In genomic region chr17:80210348-80211108, GRCh38 we compare ENCODE assay signal across 23 cellular contexts. TPM values are rescaled to one million over a fixed set of nuclear protein-coding genes. Genes with fewer than 3 reads are reported as not detected.
DNase-seq lines count a peak whose midpoint lies in the region; ATAC-seq, FAIRE-seq and TF ChIP-seq lines count a peak whose summit lies in the region.
"Had no signal": no experiment of that assay in that cellular context is flagged by ENCODE, and none has a peak within 500 bp of the region (broad histone marks: within the 10 kb centered on the region; RNA-seq: fewer than 3 reads in every experiment).

No MANE protein-coding gene starts in this region.

- H3K79me1 ChIP-seq in H1 (ENCODE audit: low read depth, low read length) (no peaks in the 10 kb centered on the region), H9 (ENCODE audit: insufficient read depth, low read depth, low read length, poor library complexity, severe bottlenecking) (no peaks in the 10 kb centered on the region)

- no peak overlapping the region for H4K5ac ChIP-seq in H1 (ENCODE audit: insufficient read length, low read depth, low read length)
- H4K5ac ChIP-seq in H9 (ENCODE audit: insufficient read length, low read depth, low read length), result no peak overlapping the region

- H4K20me1 ChIP-seq in H1 (replicated peaks in 1 of 2; ENCODE audit: control insufficient read depth in 1 of 2, insufficient read depth in 2 of 2, low read length in 2 of 2), result peaks cover 2 to 3% of the 10 kb centered on the region in 2 experiments
- H4K20me1 ChIP-seq in H9 (ENCODE audit: control insufficient read depth, insufficient read depth, insufficient read length), result no peaks in the 10 kb centered on the region

- H3K4me3 ChIP-seq in H1 (ENCODE audit: extremely low read depth in 1 of 4, insufficient read depth in 2 of 4, low read depth in 3 of 4, low read length in 4 of 4) (no peak overlapping the region), spleen (no peak overlapping the region), body of pancreas (no peak overlapping the region)
- H3K4me3 ChIP-seq: GM12878, HAP-1 had no signal

- H3K9ac ChIP-seq in H1 (replicated peaks in 1 of 4; ENCODE audit: extremely low read depth in 1 of 4, low read depth in 3 of 4, low read length in 3 of 4) (no peak overlapping the region), H9 (ENCODE audit: extremely low read depth, insufficient read length, low read length) (no peak overlapping the region)

- H3K9me3 ChIP-seq in H1 (ENCODE audit: insufficient read depth in 2 of 2, low read depth in 1 of 2, low read length in 1 of 2), result no peaks in the 10 kb centered on the region
- no peaks in the 10 kb centered on the region for H3K9me3 ChIP-seq in spleen
- H3K9me3 ChIP-seq in H9 (ENCODE audit: control insufficient read depth, low read depth, low read length), result no peaks in the 10 kb centered on the region
- no peaks in the 10 kb centered on the region for H3K9me3 ChIP-seq in body of pancreas
- H3K9me3 ChIP-seq: BE2C, HAP-1 had no signal

- H4K91ac ChIP-seq in H1 (replicated peaks; ENCODE audit: insufficient read length, low read length), result no peak overlapping the region
- no peak overlapping the region for H4K91ac ChIP-seq in H9 (ENCODE audit: insufficient read length, low read depth, low read length)

- H2BK20ac ChIP-seq in H1 (ENCODE audit: low read length) (no peak overlapping the region), H9 (ENCODE audit: low read depth, low read length, poor library complexity, severe bottlenecking) (no peak overlapping the region)

- no peak overlapping the region for H3K27ac Mint-ChIP-seq in chondrocyte (ENCODE audit: unreplicated experiment)
- H3K27ac Mint-ChIP-seq in H9, result no peak overlapping the region
- H3K27ac Mint-ChIP-seq: CD4-positive, CD25-positive, alpha-beta regulatory T cell; IgD-negative memory B cell had no signal

- H2AFZ ChIP-seq in H1 (ENCODE audit: low read length) (no peak overlapping the region), H9 (ENCODE audit: low read length) (no peak overlapping the region)

- H3K4me2 ChIP-seq in H1 (ENCODE audit: insufficient read depth in 1 of 2, low read depth in 2 of 2, low read length in 2 of 2) (no peak overlapping the region), H9 (ENCODE audit: insufficient read depth, insufficient read length, low read length) (no peak overlapping the region)

- TF ChIP-seq CTCF in chondrocyte (IDR thresholded peaks at IDR 0.05) (no peak), H1 (IDR thresholded peaks at IDR 0.05; ENCODE audit: control extremely low read depth in 1 of 3, insufficient read depth in 1 of 3, low read depth in 1 of 3, low read length in 3 of 3) (no peak), spleen (IDR thresholded peaks at IDR 0.05 in 8 of 11, conservative IDR thresholded peaks at IDR 0.05 in 3 of 11) (no peak), H9 (conservative IDR thresholded peaks at IDR 0.05) (no peak), body of pancreas (IDR thresholded peaks at IDR 0.05) (no peak)

- 95% methylated on average over 42 of the region's 47 CpGs; no CpG with 5 or more reads in 1 of the 2 experiments for WGBS in H1 (ENCODE audit: extremely low coverage in 1 of 2, insufficient coverage in 1 of 2, insufficient read length in 1 of 2, insufficient replicate concordance in 2 of 2, low coverage in 1 of 2, low lambda C conversion rate in 2 of 2, missing lambda C conversion rate in 1 of 2), 2 experiments
- 89 to 97% (median 94%) methylated on average over 45 to 47 of the region's 47 CpGs for WGBS in spleen, 5 donors
- WGBS in H9 (ENCODE audit: extremely low coverage, insufficient read length, low lambda C conversion rate), result no CpG with 5 or more reads among the region's 47 CpGs
- 92 to 100% methylated on average over 4 to 45 of the region's 47 CpGs for WGBS in body of pancreas, 2 donors

- H3K4ac ChIP-seq in H1 (replicated peaks; ENCODE audit: insufficient read length, low read depth, low read length) (no peak overlapping the region), H9 (ENCODE audit: low read depth, low read length) (no peak overlapping the region)

- no peak overlapping the region for H2BK5ac ChIP-seq in H1 (ENCODE audit: low read depth, low read length)
- H2BK5ac ChIP-seq in H9 (ENCODE audit: insufficient read length, low read length), result no peak overlapping the region

- H2BK120ac ChIP-seq in H1 (replicated peaks; ENCODE audit: low read depth, low read length) (no peak overlapping the region), H9 (ENCODE audit: low read depth, low read length, poor library complexity, severe bottlenecking) (no peak overlapping the region)

- ATAC-seq in body of pancreas, result no peak
- ATAC-seq: GM12878 had no signal

- no peak for FAIRE-seq in H1 (lab: Jason Lieb, UNC)
- FAIRE-seq: A204.1, GM12878 had no signal

- TF ChIP-seq POLR2A in H1 (IDR thresholded peaks at IDR 0.05; ENCODE audit: control extremely low read depth in 1 of 2, low read depth in 2 of 2, low read length in 2 of 2) (no peak), spleen (IDR thresholded peaks at IDR 0.05) (no peak), body of pancreas (IDR thresholded peaks at IDR 0.05) (no peak)

- H3K36me3 Mint-ChIP-seq in chondrocyte (ENCODE audit: low read depth) (peaks cover 14% of the 10 kb centered on the region), H9 (ENCODE audit: insufficient read depth in 1 of 3, low read depth in 3 of 3) (peaks cover 8 to 28% (median 19%) of the 10 kb centered on the region in 3 experiments; a peak in 6 of 7 replicates)
- H3K36me3 Mint-ChIP-seq: IgD-negative memory B cell had no signal

- CTCF ChIA-PET in H1 (lab: Charles Lee; ENCODE audit: partially characterized antibody), result interaction anchor here (0.6 to 9.0 kb wide), 6 partner anchors 17 to 387 kb away, joined by 3 to 90 read pairs (median 4); no protein-coding TSS in a partner anchor

- H3K27me3 ChIP-seq in H1 (replicated peaks in 1 of 4; ENCODE audit: control insufficient read depth in 3 of 4, extremely low read depth in 1 of 4, insufficient read depth in 3 of 4, low read length in 3 of 4) (no peaks in the 10 kb centered on the region), spleen (replicated peaks in 1 of 7) (no peaks in the 10 kb centered on the region), H9 (ENCODE audit: insufficient read depth, low read length) (no peaks in the 10 kb centered on the region), body of pancreas (no peaks in the 10 kb centered on the region)
- H3K27me3 ChIP-seq: BE2C had no signal

- H4K8ac ChIP-seq in H1 (ENCODE audit: extremely low read depth, insufficient read depth, low read length) (peak overlapping the region; percentile 51; the same call in 1 of the 2 replicates), H9 (replicated peaks; ENCODE audit: insufficient read length, low read depth, low read length) (no peak overlapping the region)

- H3K27ac ChIP-seq in H1 (ENCODE audit: low read depth, low read length), result no peak overlapping the region
- H3K27ac ChIP-seq in spleen, result no peak overlapping the region
- H3K27ac ChIP-seq in H9 (ENCODE audit: insufficient read length, low read depth, low read length), result no peak overlapping the region
- H3K27ac ChIP-seq in body of pancreas, result no peak overlapping the region
- H3K27ac ChIP-seq: HL-60 had no signal

- intact Hi-C loops in spleen (cut with DNase I; ENCODE audit: low total_unique reads) (no loop called here), body of pancreas (cut with DNase I) (no loop called here)

- H2AK5ac ChIP-seq in H1 (ENCODE audit: low read depth, low read length) (no peak overlapping the region), H9 (ENCODE audit: insufficient read length, low read length) (no peak overlapping the region)

- H3K14ac ChIP-seq in H1 (ENCODE audit: insufficient read length) (no peak overlapping the region), H9 (ENCODE audit: insufficient read depth, low read length) (no peak overlapping the region)

- H3K23ac ChIP-seq in H1 (ENCODE audit: insufficient read length) (no peak overlapping the region), H9 (ENCODE audit: insufficient read length, low read depth, low read length) (no peak overlapping the region)

- H3K36me3 ChIP-seq in H1 (ENCODE audit: control insufficient read depth in 2 of 4, insufficient read depth in 4 of 4, low read length in 3 of 4), result peaks cover 4 to 14% (median 11%) of the 10 kb centered on the region in 4 experiments; a peak in 4 of 8 replicates
- peaks cover 0 to 99% (median 69%) of the 10 kb centered on the region in 6 donors for H3K36me3 ChIP-seq in spleen
- H3K36me3 ChIP-seq in body of pancreas (replicated peaks in 1 of 2; ENCODE audit: insufficient read depth in 1 of 2, low read depth in 2 of 2), result peaks cover 0 to 7% of the 10 kb centered on the region in 2 donors

- no peak for TF ChIP-seq RAD21 in H1 (IDR thresholded peaks at IDR 0.05 in 1 of 2, conservative IDR thresholded peaks at IDR 0.05 in 1 of 2; ENCODE audit: low read depth in 2 of 2, low read length in 2 of 2)

- H3K4me3 Mint-ChIP-seq in chondrocyte (ENCODE audit: unreplicated experiment), result no peak overlapping the region
- no peak overlapping the region for H3K4me3 Mint-ChIP-seq in H9
- H3K4me3 Mint-ChIP-seq: CD4-positive, CD25-positive, alpha-beta regulatory T cell; CD8-positive, alpha-beta memory T cell; IgD-negative memory B cell had no signal

- H3K79me2 ChIP-seq in H1 (ENCODE audit: control insufficient read depth in 1 of 2, insufficient read depth in 2 of 2, low read length in 2 of 2) (no peaks in the 10 kb centered on the region), H9 (ENCODE audit: insufficient read depth, low read length) (no peaks in the 10 kb centered on the region)

- H2BK12ac ChIP-seq in H1 (ENCODE audit: low read depth, low read length), result no peak overlapping the region
- H2BK12ac ChIP-seq in H9 (ENCODE audit: insufficient read length, low read depth, low read length), result no peak overlapping the region

- POLR2A ChIA-PET in H1 (lab: Charles Lee; ENCODE audit: partially characterized antibody), result interaction anchor here (0.7 to 2.6 kb wide), 4 partner anchors 8 to 54 kb away, joined by 3 to 9 read pairs (median 4); no protein-coding TSS in a partner anchor

- DNase-seq in chondrocyte (ENCODE audit: low spot score), result peak; percentile 81
- DNase-seq in H1 (ENCODE audit: low read depth in 1 of 2, low spot score in 2 of 2), result no peak
- peak; percentile 74 for DNase-seq in spleen
- DNase-seq in H9, result no peak
- DNase-seq in body of pancreas, result no peak
- no peak for DNase-seq in NCI-H774 (lab: John Stamatoyannopoulos, UW)
- DNase-seq: ACHN; BE2C; C1 segment of cervical spinal cord; CD4-positive, CD25-positive, alpha-beta regulatory T cell; CD8-positive, alpha-beta memory T cell; COR-L47; DMS 273 treated with DMSO at 0.1 percent for 48 hours; DMS53; DND-41; EL; GOT3 had no signal

- H3K56ac ChIP-seq in H1 (replicated peaks; ENCODE audit: insufficient read length, low read depth, low read length), result no peak overlapping the region
- H3K56ac ChIP-seq in H9 (ENCODE audit: insufficient read length, low read depth, low read length), result no peak overlapping the region

- H2BK15ac ChIP-seq in H1 (ENCODE audit: low read length) (no peak overlapping the region), H9 (ENCODE audit: low read depth, low read length) (no peak overlapping the region)

- no peaks in the 10 kb centered on the region for H3K27me3 Mint-ChIP-seq in chondrocyte (ENCODE audit: low read depth)
- no peaks in the 10 kb centered on the region for H3K27me3 Mint-ChIP-seq in H9 (ENCODE audit: low read depth)
- H3K27me3 Mint-ChIP-seq: CD4-positive, CD25-positive, alpha-beta regulatory T cell; CD8-positive, alpha-beta memory T cell; IgD-negative memory B cell had no signal

- TF ChIP-seq EP300 in H1 (IDR thresholded peaks at IDR 0.05; ENCODE audit: borderline replicate concordance in 1 of 2, low read depth in 2 of 2, low read length in 2 of 2), result no peak

- H3K23me2 ChIP-seq in H1 (ENCODE audit: low read depth, low read length), result no peaks in the 10 kb centered on the region
- no peaks in the 10 kb centered on the region for H3K23me2 ChIP-seq in H9 (ENCODE audit: insufficient read length, low read depth, low read length, poor library complexity, severe bottlenecking)

- no peaks in the 10 kb centered on the region for H3K4me1 ChIP-seq in H1 (replicated peaks in 1 of 4; ENCODE audit: control insufficient read depth in 3 of 4, insufficient read depth in 4 of 4, low read length in 3 of 4)
- H3K4me1 ChIP-seq in spleen, result peaks cover 0 to 41% (median 10%) of the 10 kb centered on the region in 6 donors
- H3K4me1 ChIP-seq in H9 (ENCODE audit: insufficient read depth, low read length), result no peaks in the 10 kb centered on the region
- H3K4me1 ChIP-seq in body of pancreas, result no peaks in the 10 kb centered on the region
- H3K4me1 ChIP-seq: BE2C, HAP-1 had no signal

- H3K4me1 Mint-ChIP-seq in chondrocyte (ENCODE audit: low read depth) (no peaks in the 10 kb centered on the region), H9 (peaks cover 0 to 2% of the 10 kb centered on the region in 2 experiments; a peak in 1 of 4 replicates)
- H3K4me1 Mint-ChIP-seq: CD4-positive, CD25-positive, alpha-beta regulatory T cell; CD8-positive, alpha-beta memory T cell; IgD-negative memory B cell had no signal

- H3T11ph ChIP-seq in H9 (ENCODE audit: low read length), result no peak overlapping the region

- no peaks in the 10 kb centered on the region for H3K9me3 Mint-ChIP-seq in chondrocyte (ENCODE audit: low read depth)
- H3K9me3 Mint-ChIP-seq in H9, result no peaks in the 10 kb centered on the region
- H3K9me3 Mint-ChIP-seq: CD4-positive, CD25-positive, alpha-beta regulatory T cell; CD8-positive, alpha-beta memory T cell; IgD-negative memory B cell had no signal

- H3K18ac ChIP-seq in H1 (ENCODE audit: extremely low read depth, low read length) (no peak overlapping the region), H9 (ENCODE audit: insufficient read length, low read depth, low read length) (no peak overlapping the region)

RNA-seq across cellular contexts. Expression of gene SGSH, which starts 9.6 kb away (rescaled TPM):
- total RNA-seq in chondrocyte (42.6 to 45.4 TPM (median 44.7 TPM) in 3 replicates), spleen (100 to 1,000 TPM in 3 of 7 donors, 10 to 100 TPM in 4; 85.9 to 137 (median 95.1) TPM), H9 (2021) (19.8 and 21.6 TPM in 2 replicates), body of pancreas (10 to 100 TPM; 29.6 to 42.8 TPM)
- total RNA-seq in H1 (2021; fragmentation: NEBNext Ultra II Directional; extraction: Animal tissue kit (Norgen Biotek cat#: 25700)), result 15.6 and 19.6 TPM in 2 replicates
- polyA plus RNA-seq in H1 (2011; rRNA removed) (18.0 and 39.2 TPM in 2 replicates), spleen (10 to 100 TPM; 23.6 to 63.4 (median 51.9) TPM)
- polyA plus RNA-seq in H1 (2011; cell fraction: cytosol; rRNA removed), result 15.0 TPM
- 67.1 TPM for polyA plus RNA-seq in H1 (2011; cell fraction: nucleus; rRNA removed)
- 12.4 to 20.3 TPM (median 15.5 TPM) in 4 replicates for polyA plus RNA-seq in H1 (2012, experiment 1 of 2)
- 9.4 TPM for polyA plus RNA-seq in H1 (2012, experiment 2 of 2)
- polyA plus RNA-seq in H1 (2013, experiment 1 of 2), result 15.4 TPM
- polyA plus RNA-seq in H1 (2013, experiment 2 of 2), result 14.5 TPM
- 7.3 and 12.8 TPM in 2 replicates for polyA minus RNA-seq in H1 (2011; rRNA and poly(A)+ RNA removed)
- 10.8 TPM for polyA minus RNA-seq in H1 (2011; cell fraction: cytosol; rRNA and poly(A)+ RNA removed)
- 22.3 TPM for polyA minus RNA-seq in H1 (2011; cell fraction: nucleus; rRNA and poly(A)+ RNA removed)

RNA-seq across cellular contexts. Expression of gene SLC26A11, which starts 9.7 kb away (rescaled TPM):
- 16.2 to 19.0 TPM (median 16.2 TPM) in 3 replicates for total RNA-seq in chondrocyte
- 15.5 and 18.2 TPM in 2 replicates for total RNA-seq in H1 (2021; fragmentation: NEBNext Ultra II Directional; extraction: Animal tissue kit (Norgen Biotek cat#: 25700))
- polyA plus RNA-seq in H1 (2011; rRNA removed), result 25.9 and 36.4 TPM in 2 replicates
- polyA plus RNA-seq in H1 (2011; cell fraction: cytosol; rRNA removed), result 17.5 TPM
- 102 TPM for polyA plus RNA-seq in H1 (2011; cell fraction: nucleus; rRNA removed)
- 15.1 to 18.1 TPM (median 17.1 TPM) in 4 replicates for polyA plus RNA-seq in H1 (2012, experiment 1 of 2)
- polyA plus RNA-seq in H1 (2012, experiment 2 of 2), result 14.0 TPM
- 17.1 TPM for polyA plus RNA-seq in H1 (2013, experiment 1 of 2)
- polyA plus RNA-seq in H1 (2013, experiment 2 of 2), result 15.3 TPM
- 11.4 and 14.1 TPM in 2 replicates for polyA minus RNA-seq in H1 (2011; rRNA and poly(A)+ RNA removed)
- 6.9 TPM for polyA minus RNA-seq in H1 (2011; cell fraction: cytosol; rRNA and poly(A)+ RNA removed)
- 34.6 TPM for polyA minus RNA-seq in H1 (2011; cell fraction: nucleus; rRNA and poly(A)+ RNA removed)
- total RNA-seq in spleen, result 10 to 100 TPM; 22.8 to 39.7 (median 33.9) TPM
- 10 to 100 TPM in 1 of 3 donors, 1 to 10 TPM in 2; 6.8 to 22.4 (median 8.2) TPM for polyA plus RNA-seq in spleen
- total RNA-seq in H9 (2021), result 24.0 and 26.5 TPM in 2 replicates
- total RNA-seq in body of pancreas, result 10 to 100 TPM in 1 of 2 donors, 1 to 10 TPM in 1; 7.5 to 11.5 TPM

RNA-seq across cellular contexts. Expression of gene CARD14, which starts 40.7 kb away (rescaled TPM):
- total RNA-seq in chondrocyte (0.13 to 0.80 TPM (median 0.30 TPM) in 3 replicates), spleen (1 to 10 TPM in 6 of 7 donors, under 1 TPM in 1; 0.68 to 4.8 (median 1.3) TPM), H9 (2021) (0.24 and 0.35 TPM in 2 replicates), body of pancreas (not detected)
- not detected in 2 replicates for total RNA-seq in H1 (2021; fragmentation: NEBNext Ultra II Directional; extraction: Animal tissue kit (Norgen Biotek cat#: 25700))
- polyA plus RNA-seq in H1 (2011; rRNA removed) (0.08 and 0.16 TPM in 2 replicates), spleen (1 to 10 TPM in 2 of 3 donors, under 1 TPM in 1; 0.63 to 2.4 (median 1.4) TPM)
- 0.22 TPM for polyA plus RNA-seq in H1 (2011; cell fraction: cytosol; rRNA removed)
- 0.50 TPM for polyA plus RNA-seq in H1 (2011; cell fraction: nucleus; rRNA removed)
- 0.28 to 0.57 TPM (median 0.48 TPM) in 4 replicates for polyA plus RNA-seq in H1 (2012, experiment 1 of 2)
- 0.24 TPM for polyA plus RNA-seq in H1 (2012, experiment 2 of 2)
- 0.02 TPM for polyA plus RNA-seq in H1 (2013, experiment 1 of 2)
- 0.06 TPM for polyA plus RNA-seq in H1 (2013, experiment 2 of 2)
- polyA minus RNA-seq in H1 (2011; rRNA and poly(A)+ RNA removed), result 0.20 and 1.1 TPM in 2 replicates
- 1.8 TPM for polyA minus RNA-seq in H1 (2011; cell fraction: cytosol; rRNA and poly(A)+ RNA removed)
- 0.50 TPM for polyA minus RNA-seq in H1 (2011; cell fraction: nucleus; rRNA and poly(A)+ RNA removed)
- total RNA-seq: CD4-positive, CD25-positive, alpha-beta regulatory T cell; CD8-positive, alpha-beta memory T cell; GM12878; HT1080 had no signal
- polyA plus RNA-seq: CD8-positive, alpha-beta memory T cell; IgD-negative memory B cell had no signal

RNA-seq across cellular contexts. Expression of gene RNF213, which starts 50.1 kb away (rescaled TPM):
- 72.5 to 104 TPM (median 73.2 TPM) in 3 replicates for total RNA-seq in chondrocyte
- 62.1 and 62.8 TPM in 2 replicates for total RNA-seq in H1 (2021; fragmentation: NEBNext Ultra II Directional; extraction: Animal tissue kit (Norgen Biotek cat#: 25700))
- polyA plus RNA-seq in H1 (2011; rRNA removed), result 30.4 and 33.8 TPM in 2 replicates
- polyA plus RNA-seq in H1 (2011; cell fraction: cytosol; rRNA removed), result 29.3 TPM
- 278 TPM for polyA plus RNA-seq in H1 (2011; cell fraction: nucleus; rRNA removed)
- polyA plus RNA-seq in H1 (2012, experiment 1 of 2), result 41.4 to 55.4 TPM (median 46.9 TPM) in 4 replicates
- polyA plus RNA-seq in H1 (2012, experiment 2 of 2), result 4.1 TPM
- polyA plus RNA-seq in H1 (2013, experiment 1 of 2), result 26.5 TPM
- polyA plus RNA-seq in H1 (2013, experiment 2 of 2), result 21.3 TPM
- 118 and 169 TPM in 2 replicates for polyA minus RNA-seq in H1 (2011; rRNA and poly(A)+ RNA removed)
- 76.0 TPM for polyA minus RNA-seq in H1 (2011; cell fraction: cytosol; rRNA and poly(A)+ RNA removed)
- 166 TPM for polyA minus RNA-seq in H1 (2011; cell fraction: nucleus; rRNA and poly(A)+ RNA removed)
- total RNA-seq in spleen, result 100 to 1,000 TPM; 303 to 481 (median 353) TPM
- polyA plus RNA-seq in spleen, result 10 to 100 TPM; 36.7 to 78.7 (median 57.0) TPM
- total RNA-seq in H9 (2021), result 32.5 and 34.3 TPM in 2 replicates
- 10 to 100 TPM; 60.7 to 69.5 TPM for total RNA-seq in body of pancreas

Comparison
In these comparisons a context has a peak if more than half of its experiments do, and no peak if none do; other contexts are left out.
1. DNase-seq: peak in chondrocyte (single experiment) and spleen (single experiment); none in H1 (0 of 2), H9 (single experiment), body of pancreas (0 of 4) and NCI-H774 (single experiment).